Comparison of ENCODE assay signal across 8 cellular contexts in genomic region chr7:47474937-47475879, GRCh38.
DNase-seq lines count a peak whose midpoint lies in the region; ATAC-seq, FAIRE-seq and TF ChIP-seq lines count a peak whose summit lies in the region.

No MANE protein-coding gene starts in this region.

- TF ChIP-seq POLR2A in H1 (IDR thresholded peaks at IDR 0.05; ENCODE audit: control extremely low read depth in 1 of 2, low read depth in 2 of 2, low read length in 2 of 2): no peak

- H3K23me2 ChIP-seq in H1 (ENCODE audit: low read depth, low read length): peaks cover 12% of the 10 kb centered on the region

- peak overlapping the region; percentile 64 for H3K18ac ChIP-seq in H1 (ENCODE audit: extremely low read depth, low read length)

- peak overlapping the region; percentile 87 for H3K4ac ChIP-seq in H1 (replicated peaks; ENCODE audit: insufficient read length, low read depth, low read length)

- no peaks in the 10 kb centered on the region for H3K9me3 ChIP-seq in H1 (ENCODE audit: insufficient read depth in 2 of 2, low read depth in 1 of 2, low read length in 1 of 2)
- H3K9me3 ChIP-seq in mucosa of rectum (ENCODE audit: control insufficient read depth in 2 of 2, low read length in 2 of 2): no peaks in the 10 kb centered on the region

- peaks cover 7 to 19% of the 10 kb centered on the region in 2 experiments; a peak in 3 of 4 replicates for H3K79me2 ChIP-seq in H1 (ENCODE audit: control insufficient read depth in 1 of 2, insufficient read depth in 2 of 2, low read length in 2 of 2)

- H3K23ac ChIP-seq in H1 (ENCODE audit: insufficient read length): no peak overlapping the region

- H4K8ac ChIP-seq in H1 (ENCODE audit: extremely low read depth, insufficient read depth, low read length): no peak overlapping the region; the same call in 1 of the 2 replicates

- TF ChIP-seq EP300 in H1 (IDR thresholded peaks at IDR 0.05; ENCODE audit: borderline replicate concordance in 1 of 2, low read depth in 2 of 2, low read length in 2 of 2): no peak

- DNase-seq in EL (peak; percentile 95), H1 (ENCODE audit: low read depth in 1 of 2, low spot score in 2 of 2) (peak in 1 of 2 experiments; percentile 54), NCI-H1694 (lab: John Stamatoyannopoulos, UW) (no peak)
- DNase-seq in stimulated activated naive CD4-positive, alpha-beta T cell treated with Interleukin-2 at 50 U/mL for 16 hours (lab: John Stamatoyannopoulos, UW): no peak

- no peak overlapping the region for H2AFZ ChIP-seq in H1 (ENCODE audit: low read length)

- H3K4me2 ChIP-seq in H1 (ENCODE audit: insufficient read depth in 1 of 2, low read depth in 2 of 2, low read length in 2 of 2): peak overlapping the region; percentile 14 to 15; a peak in 2 of 4 replicates

- H3K36me3 ChIP-seq in H1 (ENCODE audit: control insufficient read depth in 2 of 4, insufficient read depth in 4 of 4, low read length in 3 of 4) (no peaks in the 10 kb centered on the region), mucosa of rectum (ENCODE audit: control insufficient read depth in 2 of 2, insufficient read depth in 2 of 2, low read length in 2 of 2) (peaks cover 0 to 2% of the 10 kb centered on the region in 2 donors)

- H2BK12ac ChIP-seq in H1 (ENCODE audit: low read depth, low read length): peak overlapping the region; percentile 99

- H4K91ac ChIP-seq in H1 (replicated peaks; ENCODE audit: insufficient read length, low read length): peak overlapping the region; percentile 92

- H3K56ac ChIP-seq in H1 (replicated peaks; ENCODE audit: insufficient read length, low read depth, low read length): peak overlapping the region; percentile 96

- peak overlapping the region; percentile 99 for H2AK5ac ChIP-seq in H1 (ENCODE audit: low read depth, low read length)

- 75% methylated on average over 21 of the region's 24 CpGs; no CpG with 5 or more reads in 1 of the 2 experiments for WGBS in H1 (ENCODE audit: extremely low coverage in 1 of 2, insufficient coverage in 1 of 2, insufficient read length in 1 of 2, insufficient replicate concordance in 2 of 2, low coverage in 1 of 2, low lambda C conversion rate in 2 of 2, missing lambda C conversion rate in 1 of 2), 2 experiments

- H3K4me3 ChIP-seq in H1 (ENCODE audit: extremely low read depth in 1 of 4, insufficient read depth in 2 of 4, low read depth in 3 of 4, low read length in 4 of 4) (no peak overlapping the region), mucosa of rectum (ENCODE audit: low read length in 2 of 2) (peak overlapping the region; percentile 36 to 49)

- no peak for TF ChIP-seq CTCF in H1 (IDR thresholded peaks at IDR 0.05; ENCODE audit: control extremely low read depth in 1 of 3, insufficient read depth in 1 of 3, low read depth in 1 of 3, low read length in 3 of 3)

- peak overlapping the region; percentile 99 for H2BK15ac ChIP-seq in H1 (ENCODE audit: low read length)

- POLR2A ChIA-PET in H1 (lab: Charles Lee; ENCODE audit: partially characterized antibody): interaction anchor here (0.9 kb wide), 1 partner anchor 23 kb away, joined by 3 read pairs; no protein-coding TSS in a partner anchor

- peaks cover 10% of the 10 kb centered on the region for H3K79me1 ChIP-seq in H1 (ENCODE audit: low read depth, low read length)

- H2BK20ac ChIP-seq in H1 (ENCODE audit: low read length): peak overlapping the region; percentile 68

- peaks cover 18 to 54% of the 10 kb centered on the region in 2 experiments for H4K20me1 ChIP-seq in H1 (replicated peaks in 1 of 2; ENCODE audit: control insufficient read depth in 1 of 2, insufficient read depth in 2 of 2, low read length in 2 of 2)

- no peak for FAIRE-seq in H1 (lab: Jason Lieb, UNC)

- CTCF ChIA-PET in H1 (lab: Charles Lee; ENCODE audit: partially characterized antibody): interaction anchor here (0.7 kb wide), 1 partner anchor 30 kb away, joined by 3 read pairs; no protein-coding TSS in a partner anchor

- H3K27ac ChIP-seq in H1 (ENCODE audit: low read depth, low read length): no peak overlapping the region
- peak overlapping the region; percentile 79 to 84 for H3K27ac ChIP-seq in mucosa of rectum (ENCODE audit: low read depth in 2 of 2, low read length in 2 of 2)

- ATAC-seq in GM19452 (IDR thresholded peaks at IDR 0.05; ENCODE audit: unreplicated experiment): peak; percentile 88
- ATAC-seq in HG03354 (IDR thresholded peaks at IDR 0.05; ENCODE audit: poor library complexity, severe bottlenecking, unreplicated experiment): peak; percentile 92

- H2BK120ac ChIP-seq in H1 (replicated peaks; ENCODE audit: low read depth, low read length): peak overlapping the region; percentile 68

- H3K14ac ChIP-seq in H1 (ENCODE audit: insufficient read length): peak overlapping the region; percentile 73

- TF ChIP-seq RAD21 in H1 (IDR thresholded peaks at IDR 0.05 in 1 of 2, conservative IDR thresholded peaks at IDR 0.05 in 1 of 2; ENCODE audit: low read depth in 2 of 2, low read length in 2 of 2): peak in 1 of 2 experiments; percentile 11; a peak in 2 of 4 replicates

- H3K4me1 ChIP-seq in H1 (replicated peaks in 1 of 4; ENCODE audit: control insufficient read depth in 3 of 4, insufficient read depth in 4 of 4, low read length in 3 of 4) (peaks cover 16 to 41% (median 26%) of the 10 kb centered on the region in 4 experiments), mucosa of rectum (ENCODE audit: control insufficient read depth in 2 of 2, insufficient read depth in 2 of 2, low read length in 2 of 2) (peaks cover 49 to 56% of the 10 kb centered on the region in 2 donors)

- H3K27me3 ChIP-seq in H1 (replicated peaks in 1 of 4; ENCODE audit: control insufficient read depth in 3 of 4, extremely low read depth in 1 of 4, insufficient read depth in 3 of 4, low read length in 3 of 4) (peaks cover 0 to 29% (median 10%) of the 10 kb centered on the region in 4 experiments; a peak in 4 of 7 replicates), mucosa of rectum (ENCODE audit: control insufficient read depth in 2 of 2, insufficient read depth in 2 of 2, low read length in 2 of 2) (no peaks in the 10 kb centered on the region)

- H4K5ac ChIP-seq in H1 (ENCODE audit: insufficient read length, low read depth, low read length): no peak overlapping the region

- H3K9ac ChIP-seq in H1 (replicated peaks in 1 of 4; ENCODE audit: extremely low read depth in 1 of 4, low read depth in 3 of 4, low read length in 3 of 4) (peak overlapping the region in 1 of 4 experiments; percentile 4; a peak in 1 of 7 replicates), mucosa of rectum (ENCODE audit: low read depth in 1 of 2, low read length in 2 of 2) (peak overlapping the region; percentile 20 to 67)

- peak overlapping the region; percentile 78 for H2BK5ac ChIP-seq in H1 (ENCODE audit: low read depth, low read length)

TF ChIP-seq in PFSK-1, 5 proteins besides CTCF, POLR2A, EP300 and RAD21:
- TF ChIP-seq TAF1 (IDR thresholded peaks at IDR 0.05; ENCODE audit: borderline replicate concordance, insufficient read depth, low read length) (no peak), SIN3A (IDR thresholded peaks at IDR 0.05; ENCODE audit: borderline replicate concordance, insufficient read depth, low read length) (no peak), FOXP2 (optimal IDR thresholded peaks at IDR 0.05; ENCODE audit: borderline replicate concordance, extremely low read depth, extremely low read length, insufficient read depth) (peak; percentile 88)

TF ChIP-seq in H1, 55 proteins besides CTCF, POLR2A, EP300 and RAD21:
- TF ChIP-seq HDAC2 (IDR thresholded peaks at IDR 0.05; ENCODE audit: borderline replicate concordance in 1 of 2, low read depth in 2 of 2, low read length in 2 of 2) (no peak), RNF2 (IDR thresholded peaks at IDR 0.05; ENCODE audit: borderline replicate concordance, low read depth, low read length, missing control alignments, poor library complexity, severe bottlenecking) (no peak), JUND (IDR thresholded peaks at IDR 0.05; ENCODE audit: low read length) (peak; percentile 80), SP1 (IDR thresholded peaks at IDR 0.05; ENCODE audit: low read depth, low read length) (no peak), CREB1 (IDR thresholded peaks at IDR 0.05) (no peak), RFX5 (IDR thresholded peaks at IDR 0.05; ENCODE audit: borderline replicate concordance, low read depth, low read length) (no peak), SIX5 (IDR thresholded peaks at IDR 0.05; ENCODE audit: low read depth, low read length) (no peak), BACH1 (IDR thresholded peaks at IDR 0.05; ENCODE audit: low read length) (peak; percentile 25; the same call in 1 of the 2 replicates), TCF12 (IDR thresholded peaks at IDR 0.05; ENCODE audit: low read depth, low read length) (0 out of 2 replicates have a peak, but pooled peaks have one; percentile 17), SRF (IDR thresholded peaks at IDR 0.05; ENCODE audit: low read depth, low read length) (no peak), MAFK (IDR thresholded peaks at IDR 0.05; ENCODE audit: low read depth, low read length) (peak; percentile 59; the same call in 1 of the 2 replicates)

Comparison
In these comparisons a context has a peak if more than half of its experiments do, and no peak if none do; other contexts are left out.
1. H3K4me3 ChIP-seq: peak in mucosa of rectum (2 of 2); none in H1 (0 of 4).